ENCODE assay signal across 8 cellular contexts in the genomic region with DNA sequence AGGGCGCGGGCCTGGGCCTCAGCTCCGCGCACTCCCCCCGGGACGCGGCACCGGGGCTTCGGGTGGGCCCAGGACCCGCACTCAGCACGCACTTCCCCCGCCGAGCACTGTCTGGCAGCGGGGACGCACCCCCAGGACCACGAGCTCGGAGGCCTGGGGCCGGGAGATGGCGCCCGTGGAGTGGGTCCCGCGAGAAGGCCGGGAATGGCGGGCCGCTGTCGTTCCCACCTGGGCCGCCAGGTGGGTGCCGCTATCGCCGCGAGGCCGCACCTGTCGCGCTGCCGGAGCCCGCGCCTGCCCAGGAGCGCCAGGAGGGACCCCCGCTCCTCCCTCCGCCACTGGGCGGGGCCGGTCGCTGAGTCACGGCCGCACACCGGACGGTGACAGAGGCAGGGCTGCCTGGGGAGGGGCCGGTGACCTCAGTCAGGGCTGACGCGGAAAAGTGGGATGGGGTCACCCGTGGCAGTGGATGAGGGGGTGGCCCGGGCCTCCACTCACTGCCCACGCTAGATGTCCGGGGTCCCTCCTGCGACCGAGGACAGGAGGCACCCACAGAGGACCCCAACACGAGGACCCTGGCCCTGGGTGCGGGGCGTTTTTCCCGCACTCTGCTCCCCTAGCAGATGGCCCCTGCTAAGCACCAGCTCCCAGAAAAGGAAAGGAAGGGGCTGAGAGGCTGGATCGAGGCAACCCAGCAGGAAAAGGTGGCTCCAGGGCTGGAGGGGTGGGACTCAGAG. TPM values are rescaled to one million over a fixed set of nuclear protein-coding genes. Genes with fewer than 3 reads are reported as not detected.
DNase-seq lines count a peak whose midpoint lies in the region; ATAC-seq and TF ChIP-seq lines count a peak whose summit lies in the region.

No MANE protein-coding gene starts in this region.

- H3K9ac ChIP-seq in HCT116 (ENCODE audit: low read length) = peak overlapping the region; percentile 94

- no peaks in the 10 kb centered on the region for H3K36me3 Mint-ChIP-seq in memory B cell

- BruUV-seq in HCT116 (replicated peaks; lab: Mats Ljungman, UMichigan) = no TSS peak

- TF ChIP-seq RAD21 in HCT116 (IDR thresholded peaks at IDR 0.05; ENCODE audit: low read depth) = no peak

- no peaks in the 10 kb centered on the region for H3K9me2 ChIP-seq in HCT116 (ENCODE audit: insufficient read depth)

- peaks cover 24% of the 10 kb centered on the region for H3K4me1 Mint-ChIP-seq in memory B cell
- peaks cover 42% of the 10 kb centered on the region for H3K4me1 Mint-ChIP-seq in stimulated activated naive CD8-positive, alpha-beta T cell treated with anti-CD3 and anti-CD28 coated beads, Interleukin-15, amount 100 ng/mL, for 72 hours

- DNase-seq in AG09309 (ENCODE audit: low read depth) (no peak), HCT116 (ENCODE audit: low read depth, low spot score) (peak; percentile 80), coronary artery (ENCODE audit: low spot score) (no peak), memory B cell (ENCODE audit: low spot score in 2 of 2) (peak; percentile 72 to 73), HPDE6-E6E7 (ENCODE audit: extremely low spot score) (no peak), superior temporal gyrus (ENCODE audit: extremely low spot score) (no peak)
- peak; percentile 52 to 70 for DNase-seq in stimulated activated naive CD8-positive, alpha-beta T cell treated with anti-CD3 and anti-CD28 coated beads, Interleukin-15, amount 100 ng/mL, for 72 hours

- no peaks in the 10 kb centered on the region for H4K20me1 ChIP-seq in HCT116 (ENCODE audit: insufficient read depth)

- H3K27ac Mint-ChIP-seq in memory B cell = peak overlapping the region; percentile 24
- H3K27ac Mint-ChIP-seq in stimulated activated naive CD8-positive, alpha-beta T cell treated with anti-CD3 and anti-CD28 coated beads, Interleukin-15, amount 100 ng/mL, for 72 hours = no peak overlapping the region

- H3K4me2 ChIP-seq in HCT116 (ENCODE audit: low read length) = peak overlapping the region; percentile 100

- peaks cover 29% of the 10 kb centered on the region for H3K79me2 ChIP-seq in HCT116 (ENCODE audit: insufficient read depth, low read length)

- no peaks in the 10 kb centered on the region for H3K9me3 Mint-ChIP-seq in memory B cell
- H3K9me3 Mint-ChIP-seq in stimulated activated naive CD8-positive, alpha-beta T cell treated with anti-CD3 and anti-CD28 coated beads, Interleukin-15, amount 100 ng/mL, for 72 hours = no peaks in the 10 kb centered on the region

- no peak overlapping the region for H2AFZ ChIP-seq in HCT116 (ENCODE audit: low read depth, low read length, poor library complexity, severe bottlenecking)

- intact Hi-C loops in HCT116 (cut with micrococcal nuclease) = no loop called here

- H3K27me3 Mint-ChIP-seq in memory B cell = no peaks in the 10 kb centered on the region
- H3K27me3 Mint-ChIP-seq in stimulated activated naive CD8-positive, alpha-beta T cell treated with anti-CD3 and anti-CD28 coated beads, Interleukin-15, amount 100 ng/mL, for 72 hours = peaks cover 21% of the 10 kb centered on the region

- H3K27me3 ChIP-seq in HCT116 (ENCODE audit: insufficient read depth, low read length) = no peaks in the 10 kb centered on the region

- CTCF ChIA-PET in HCT116 (lab: Charles Lee) = interaction anchor here (0.7 to 1.5 kb wide), 5 partner anchors 8 to 82 kb away, joined by 3 to 8 read pairs (median 3); no protein-coding TSS in a partner anchor

- peak overlapping the region; percentile 85 for H3K4me3 Mint-ChIP-seq in memory B cell
- peak overlapping the region; percentile 49 to 72 for H3K4me3 Mint-ChIP-seq in stimulated activated naive CD8-positive, alpha-beta T cell treated with anti-CD3 and anti-CD28 coated beads, Interleukin-15, amount 100 ng/mL, for 72 hours

- no peak for TF ChIP-seq CTCF in AG09309 (IDR thresholded peaks at IDR 0.05; ENCODE audit: control insufficient read depth, insufficient read depth, low read depth, low read length, missing control alignments)
- peak in 2 of 3 experiments; percentile 71 to 72; a peak in 4 of 6 replicates for TF ChIP-seq CTCF in HCT116 (IDR thresholded peaks at IDR 0.05 in 2 of 3, conservative IDR thresholded peaks at IDR 0.05 in 1 of 3; ENCODE audit: borderline replicate concordance in 1 of 3, insufficient read depth in 1 of 3, low read depth in 2 of 3, low read length in 2 of 3)
- peak; percentile 23; the same call in 1 of the 2 replicates for TF ChIP-seq CTCF in WI38 (IDR thresholded peaks at IDR 0.05; ENCODE audit: low read depth, low read length)
- TF ChIP-seq CTCF in coronary artery (IDR thresholded peaks at IDR 0.05) = peak; percentile 27

- peaks cover 34 to 62% of the 10 kb centered on the region in 2 experiments for H3K4me1 ChIP-seq in HCT116 (ENCODE audit: control insufficient read depth in 1 of 2, insufficient read depth in 2 of 2, low read length in 2 of 2)

- H3K4me3 ChIP-seq in AG09309 (ENCODE audit: control insufficient read depth, low read depth, low read length) (peak overlapping the region; percentile 80), HCT116 (replicated peaks in 1 of 2; ENCODE audit: low read depth in 1 of 2, low read length in 2 of 2) (peak overlapping the region; percentile 56 to 77), WI38 (ENCODE audit: low read depth, low read length) (peak overlapping the region; percentile 47), coronary artery (peak overlapping the region; percentile 97)

- POLR2A ChIA-PET in HCT116 (lab: Charles Lee) = interaction anchor here (0.5 to 3.1 kb wide), 11 partner anchors 8 to 190 kb away, joined by 3 to 42 read pairs (median 4); a partner anchor contains a TSS

- peak; percentile 18 for TF ChIP-seq POLR2A in HCT116 (IDR thresholded peaks at IDR 0.05; ENCODE audit: borderline replicate concordance, extremely low read depth, insufficient read depth, insufficient read length)

- no peaks in the 10 kb centered on the region for H3K36me3 ChIP-seq in HCT116 (ENCODE audit: control insufficient read depth in 1 of 2, insufficient read depth in 2 of 2, low read length in 2 of 2)

- RAD21 ChIA-PET in HCT116 (lab: Charles Lee; ENCODE audit: low non-redundant PET in 1 of 2, low total read pairs in 2 of 2, uncharacterized antibody in 2 of 2, unreplicated experiment in 2 of 2) = interaction anchor here in 1 of 2 experiments (1.0 kb wide), 1 partner anchor 19 kb away, joined by 3 read pairs; no protein-coding TSS in a partner anchor

- H3K9me3 ChIP-seq in HCT116 (ENCODE audit: control insufficient read depth in 1 of 2, insufficient read depth in 1 of 2, low read depth in 1 of 2, low read length in 2 of 2) = no peaks in the 10 kb centered on the region

- H3K27ac ChIP-seq in HCT116 (ENCODE audit: low read depth, low read length) (peak overlapping the region; percentile 98), coronary artery (peak overlapping the region in 1 of 2 donors; percentile 99)

- ATAC-seq in HCT116 = peak; percentile 69
- peak; percentile 43 for ATAC-seq in memory B cell (ENCODE audit: low read depth)
- peak; percentile 54 for ATAC-seq in stimulated activated naive CD8-positive, alpha-beta T cell treated with anti-CD3 and anti-CD28 coated beads, Interleukin-15, amount 100 ng/mL, for 72 hours

TF ChIP-seq in HCT116, 20 proteins besides CTCF, POLR2A, EP300 and RAD21 (continues in another document):
- TF ChIP-seq CBX3 (IDR thresholded peaks at IDR 0.05; ENCODE audit: low read depth) (no peak), EZH2phosphoT487 (IDR thresholded peaks at IDR 0.05; ENCODE audit: borderline replicate concordance) (no peak), ELF1 (IDR thresholded peaks at IDR 0.05; ENCODE audit: borderline replicate concordance, low read depth) (no peak), TCF7L2 (IDR thresholded peaks at IDR 0.05; ENCODE audit: borderline replicate concordance, extremely low read depth, insufficient read depth, insufficient read length) (peak; percentile 26), SRF (IDR thresholded peaks at IDR 0.05; ENCODE audit: low read depth) (no peak), CEBPB (IDR thresholded peaks at IDR 0.05; ENCODE audit: low read depth) (no peak), POLR2AphosphoS5 (IDR thresholded peaks at IDR 0.05; ENCODE audit: low read depth, low read length) (peak; percentile 79), YY1 (IDR thresholded peaks at IDR 0.05; ENCODE audit: extremely low read depth, insufficient replicate concordance, low read depth, low read length) (peak; percentile 35), EZH2 (IDR thresholded peaks at IDR 0.05) (no peak), EGR1 (IDR thresholded peaks at IDR 0.05; ENCODE audit: low read depth) (no peak)
- TF ChIP-seq, protein P1, sequence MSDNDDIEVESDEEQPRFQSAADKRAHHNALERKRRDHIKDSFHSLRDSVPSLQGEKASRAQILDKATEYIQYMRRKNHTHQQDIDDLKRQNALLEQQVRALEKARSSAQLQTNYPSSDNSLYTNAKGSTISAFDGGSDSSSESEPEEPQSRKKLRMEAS (IDR thresholded peaks at IDR 0.05) = no peak
- TF ChIP-seq, protein P2, sequence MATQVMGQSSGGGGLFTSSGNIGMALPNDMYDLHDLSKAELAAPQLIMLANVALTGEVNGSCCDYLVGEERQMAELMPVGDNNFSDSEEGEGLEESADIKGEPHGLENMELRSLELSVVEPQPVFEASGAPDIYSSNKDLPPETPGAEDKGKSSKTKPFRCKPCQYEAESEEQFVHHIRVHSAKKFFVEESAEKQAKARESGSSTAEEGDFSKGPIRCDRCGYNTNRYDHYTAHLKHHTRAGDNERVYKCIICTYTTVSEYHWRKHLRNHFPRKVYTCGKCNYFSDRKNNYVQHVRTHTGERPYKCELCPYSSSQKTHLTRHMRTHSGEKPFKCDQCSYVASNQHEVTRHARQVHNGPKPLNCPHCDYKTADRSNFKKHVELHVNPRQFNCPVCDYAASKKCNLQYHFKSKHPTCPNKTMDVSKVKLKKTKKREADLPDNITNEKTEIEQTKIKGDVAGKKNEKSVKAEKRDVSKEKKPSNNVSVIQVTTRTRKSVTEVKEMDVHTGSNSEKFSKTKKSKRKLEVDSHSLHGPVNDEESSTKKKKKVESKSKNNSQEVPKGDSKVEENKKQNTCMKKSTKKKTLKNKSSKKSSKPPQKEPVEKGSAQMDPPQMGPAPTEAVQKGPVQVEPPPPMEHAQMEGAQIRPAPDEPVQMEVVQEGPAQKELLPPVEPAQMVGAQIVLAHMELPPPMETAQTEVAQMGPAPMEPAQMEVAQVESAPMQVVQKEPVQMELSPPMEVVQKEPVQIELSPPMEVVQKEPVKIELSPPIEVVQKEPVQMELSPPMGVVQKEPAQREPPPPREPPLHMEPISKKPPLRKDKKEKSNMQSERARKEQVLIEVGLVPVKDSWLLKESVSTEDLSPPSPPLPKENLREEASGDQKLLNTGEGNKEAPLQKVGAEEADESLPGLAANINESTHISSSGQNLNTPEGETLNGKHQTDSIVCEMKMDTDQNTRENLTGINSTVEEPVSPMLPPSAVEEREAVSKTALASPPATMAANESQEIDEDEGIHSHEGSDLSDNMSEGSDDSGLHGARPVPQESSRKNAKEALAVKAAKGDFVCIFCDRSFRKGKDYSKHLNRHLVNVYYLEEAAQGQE (IDR thresholded peaks at IDR 0.05; ENCODE audit: low read depth) = no peak

RNA-seq across cellular contexts. Expression of a gene that starts 6.9 kb away (rescaled TPM):
- total RNA-seq in HCT116 (2021; ENCODE audit: unreplicated experiment) = 6,223 TPM
- polyA plus RNA-seq in HCT116 (2012) = 6,644 and 8,513 TPM in 2 replicates

RNA-seq across cellular contexts. Expression of a gene that starts 8.7 kb away (rescaled TPM):
- 10.1 TPM for total RNA-seq in HCT116 (2021; ENCODE audit: unreplicated experiment)
- polyA plus RNA-seq in HCT116 (2012) = 5.9 and 6.4 TPM in 2 replicates

RNA-seq across cellular contexts. Expression of a gene that starts 32.7 kb away (rescaled TPM):
- 53.4 TPM for total RNA-seq in HCT116 (2021; ENCODE audit: unreplicated experiment)
- 21.7 and 21.8 TPM in 2 replicates for polyA plus RNA-seq in HCT116 (2012)

Comparison
In these comparisons a context has a peak if more than half of its experiments do, and no peak if none do; other contexts are left out.
1. DNase-seq: peak in HCT116 (single experiment), memory B cell (2 of 2) and stimulated activated naive CD8-positive, alpha-beta T cell treated with anti-CD3 and anti-CD28 coated beads, Interleukin-15, amount 100 ng/mL, for 72 hours (2 of 2); none in AG09309 (single experiment), coronary artery (single experiment), HPDE6-E6E7 (single experiment) and superior temporal gyrus (single experiment).
2. H3K4me3 ChIP-seq: peak in every context shown above with its lines; median percentile 97 in coronary artery; 80 in AG09309; 66 in HCT116; 47 in WI38.
3. Peak in every context shown above with its lines, with median percentiles within 50 percentile points of each other: ATAC-seq.